15 cellular contexts compared by ENCODE assay signal in genomic region chr7:112566392-112567324, GRCh38.
DNase-seq lines count a peak whose midpoint lies in the region; ATAC-seq and TF ChIP-seq lines count a peak whose summit lies in the region.
"Had no signal": no experiment of that assay in that cellular context is flagged by ENCODE, and none has a peak within 500 bp of the region (broad histone marks: within the 10 kb centered on the region; RNA-seq: fewer than 3 reads in every experiment).

No MANE protein-coding gene starts in this region.

- no peak for TF ChIP-seq CTCF in brain (conservative IDR thresholded peaks at IDR 0.05)
- no peak for TF ChIP-seq CTCF in hepatocyte (IDR thresholded peaks at IDR 0.05; ENCODE audit: poor library complexity)

- intact Hi-C loops in Right ventricle myocardium inferior (cut with DNase I) (loop anchor here (10.0 kb wide), 1 partner anchor 228 kb away; the partner anchor contains the start of gene TMEM168), cardiac septum (cut with DNase I) (loop anchor here (10.0 kb wide), 1 partner anchor 1138 kb away; no protein-coding TSS in a partner anchor)

- H3K9me2 ChIP-seq in hepatocyte (replicated peaks; ENCODE audit: insufficient read depth), result no peaks in the 10 kb centered on the region

- H3K9me3 Mint-ChIP-seq in brain, result peaks cover 0 to 2% (median 0%) of the 10 kb centered on the region in 5 experiments
- H3K9me3 Mint-ChIP-seq in activated naive CD8-positive, alpha-beta T cell treated with anti-CD3 and anti-CD28 coated beads, Interleukin-2, amount 50 U/mL, for 24 hours, result no peaks in the 10 kb centered on the region
- H3K9me3 Mint-ChIP-seq: memory B cell had no signal

- peaks cover 11% of the 10 kb centered on the region for H3K4me1 Mint-ChIP-seq in brain
- no peaks in the 10 kb centered on the region for H3K4me1 Mint-ChIP-seq in activated naive CD8-positive, alpha-beta T cell treated with anti-CD3 and anti-CD28 coated beads, Interleukin-2, amount 50 U/mL, for 24 hours
- H3K4me1 Mint-ChIP-seq: memory B cell had no signal

- H3K9me3 ChIP-seq in hepatocyte (ENCODE audit: low read depth), result no peaks in the 10 kb centered on the region
- H3K9me3 ChIP-seq: Caco-2, esophagus muscularis mucosa, SJCRH30 had no signal

- H3K4me2 ChIP-seq in hepatocyte, result peak overlapping the region; percentile 23

- H3K36me3 ChIP-seq in hepatocyte (replicated peaks; ENCODE audit: insufficient read depth, low read depth), result no peaks in the 10 kb centered on the region
- H3K36me3 ChIP-seq: esophagus muscularis mucosa, SJCRH30 had no signal

- ATAC-seq in Right ventricle myocardium inferior (peak; percentile 71), HG03135 (IDR thresholded peaks at IDR 0.05; ENCODE audit: unreplicated experiment) (no peak), GM21825 (IDR thresholded peaks at IDR 0.05; ENCODE audit: unreplicated experiment) (no peak)
- ATAC-seq in activated naive CD8-positive, alpha-beta T cell treated with anti-CD3 and anti-CD28 coated beads, Interleukin-2, amount 50 U/mL, for 24 hours, result no peak

- H3K27me3 ChIP-seq in hepatocyte, result no peaks in the 10 kb centered on the region
- H3K27me3 ChIP-seq: esophagus muscularis mucosa, SJCRH30 had no signal

- peak overlapping the region in 4 of 5 experiments; percentile 10 to 79 (median 54) for H3K4me3 Mint-ChIP-seq in brain
- H3K4me3 Mint-ChIP-seq in activated naive CD8-positive, alpha-beta T cell treated with anti-CD3 and anti-CD28 coated beads, Interleukin-2, amount 50 U/mL, for 24 hours, result no peak overlapping the region
- H3K4me3 Mint-ChIP-seq: memory B cell had no signal

- H3K27me3 Mint-ChIP-seq in brain, result no peaks in the 10 kb centered on the region
- H3K27me3 Mint-ChIP-seq in activated naive CD8-positive, alpha-beta T cell treated with anti-CD3 and anti-CD28 coated beads, Interleukin-2, amount 50 U/mL, for 24 hours, result peaks cover 2% of the 10 kb centered on the region

- no peaks in the 10 kb centered on the region for H3K36me3 Mint-ChIP-seq in brain
- no peaks in the 10 kb centered on the region for H3K36me3 Mint-ChIP-seq in activated naive CD8-positive, alpha-beta T cell treated with anti-CD3 and anti-CD28 coated beads, Interleukin-2, amount 50 U/mL, for 24 hours (ENCODE audit: low read depth)
- H3K36me3 Mint-ChIP-seq: memory B cell had no signal

- H4K20me1 ChIP-seq in hepatocyte (ENCODE audit: insufficient read depth, poor library complexity, severe bottlenecking), result no peaks in the 10 kb centered on the region

- DNase-seq in Right ventricle myocardium inferior (ENCODE audit: missing footprints), result no peak
- DNase-seq in cardiac septum (ENCODE audit: low spot score), result no peak
- no peak for DNase-seq in hepatocyte (ENCODE audit: low spot score)
- DNase-seq in activated naive CD8-positive, alpha-beta T cell treated with anti-CD3 and anti-CD28 coated beads, Interleukin-2, amount 50 U/mL, for 24 hours, result no peak
- no peak for DNase-seq in effector CD8-positive, alpha-beta T cell (lab: John Stamatoyannopoulos, UW)
- DNase-seq: activated naive CD4-positive, alpha-beta T cell treated with anti-CD3 and anti-CD28 coated beads, Interleukin-2, amount 50 U/mL, for 16 hours; Caco-2; central memory CD4-positive, alpha-beta T cell; occipital lobe had no signal

- no peak overlapping the region for H3K4me3 ChIP-seq in hepatocyte
- H3K4me3 ChIP-seq: esophagus muscularis mucosa, SJCRH30 had no signal

- peak overlapping the region; percentile 17 to 87 (median 70) for H3K27ac Mint-ChIP-seq in brain
- H3K27ac Mint-ChIP-seq in activated naive CD8-positive, alpha-beta T cell treated with anti-CD3 and anti-CD28 coated beads, Interleukin-2, amount 50 U/mL, for 24 hours, result no peak overlapping the region
- H3K27ac Mint-ChIP-seq: memory B cell had no signal

- H3K27ac ChIP-seq in hepatocyte, result no peak overlapping the region
- H3K27ac ChIP-seq: esophagus muscularis mucosa, SJCRH30 had no signal

- WGBS in hepatocyte (ENCODE audit: low lambda C conversion rate, missing lambda C conversion rate), result 47% methylated on average over 10 of the region's 10 CpGs

- H3K79me2 ChIP-seq in hepatocyte, result no peaks in the 10 kb centered on the region

- no peaks in the 10 kb centered on the region for H3K4me1 ChIP-seq in hepatocyte (ENCODE audit: insufficient read depth)
- H3K4me1 ChIP-seq: Caco-2, SJCRH30 had no signal

- H2AFZ ChIP-seq in hepatocyte, result no peak overlapping the region
